2 cellular contexts compared by ENCODE assay signal in the genomic region with DNA sequence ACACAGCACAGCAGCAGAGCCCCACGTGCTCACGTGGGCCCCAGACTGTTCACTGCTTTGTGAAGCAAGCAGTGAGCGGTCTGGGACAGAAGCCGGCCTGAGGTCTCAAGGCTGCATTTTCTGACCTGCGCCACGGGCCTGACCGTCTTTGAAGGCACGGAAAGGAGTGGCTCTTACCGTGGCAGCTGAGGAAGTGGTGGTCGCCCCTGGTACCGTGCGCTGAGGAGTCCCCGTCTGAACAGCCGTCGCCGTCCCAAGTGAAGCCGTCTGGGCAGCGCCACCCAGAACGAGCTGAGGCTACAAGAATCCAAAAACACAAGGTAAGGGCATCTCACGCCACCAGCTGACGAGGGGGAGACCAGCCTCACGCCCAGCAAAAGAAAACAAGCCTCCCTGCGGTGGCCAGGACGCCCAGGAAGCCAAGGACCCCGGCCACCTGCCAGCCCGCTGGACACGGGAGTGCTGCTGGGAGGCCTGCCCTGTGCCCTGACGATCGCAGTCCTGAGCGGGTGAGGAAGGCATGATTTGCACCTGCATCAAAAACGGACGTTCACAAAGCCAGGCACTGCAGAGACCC.
A peak's percentile ranks its signal among the peaks of the same experiment; 100 is the strongest.
TF ChIP-seq lines count a peak whose summit lies in the region.

No MANE protein-coding gene starts in this region.

TF ChIP-seq in HepG2, 621 proteins besides CTCF, POLR2A, EP300 and RAD21:
- TF ChIP-seq ZNF335 (CRISPR knock-in tag; IDR thresholded peaks at IDR 0.05) (no peak), NONO (IDR thresholded peaks at IDR 0.05) (no peak), NONO (CRISPR knock-in tag; conservative IDR thresholded peaks at IDR 0.05) (no peak), ZNF382 (CRISPR knock-in tag; IDR thresholded peaks at IDR 0.05; ENCODE audit: borderline replicate concordance) (no peak), ZBTB38 (CRISPR knock-in tag; IDR thresholded peaks at IDR 0.05) (0 out of 2 replicates have a peak, but pooled peaks have one; percentile 39), AKAP8 (CRISPR knock-in tag; IDR thresholded peaks at IDR 0.05) (0 out of 2 replicates have a peak, but pooled peaks have one; percentile 11), HDAC6 (IDR thresholded peaks at IDR 0.05; ENCODE audit: low read depth, low read length) (no peak), BORCS8-MEF2B (CRISPR knock-in tag; IDR thresholded peaks at IDR 0.05) (0 out of 2 replicates have a peak, but pooled peaks have one; percentile 25), FOXO1 (CRISPR knock-in tag; IDR thresholded peaks at IDR 0.05) (0 out of 2 replicates have a peak, but pooled peaks have one; percentile 17), ZNF768 (CRISPR knock-in tag; IDR thresholded peaks at IDR 0.05) (peak; percentile 34; the same call in 1 of the 2 replicates), AGO2 (optimal IDR thresholded peaks at IDR 0.05; ENCODE audit: low read depth, low read length) (peak; percentile 78)
- TF ChIP-seq, protein P1, sequence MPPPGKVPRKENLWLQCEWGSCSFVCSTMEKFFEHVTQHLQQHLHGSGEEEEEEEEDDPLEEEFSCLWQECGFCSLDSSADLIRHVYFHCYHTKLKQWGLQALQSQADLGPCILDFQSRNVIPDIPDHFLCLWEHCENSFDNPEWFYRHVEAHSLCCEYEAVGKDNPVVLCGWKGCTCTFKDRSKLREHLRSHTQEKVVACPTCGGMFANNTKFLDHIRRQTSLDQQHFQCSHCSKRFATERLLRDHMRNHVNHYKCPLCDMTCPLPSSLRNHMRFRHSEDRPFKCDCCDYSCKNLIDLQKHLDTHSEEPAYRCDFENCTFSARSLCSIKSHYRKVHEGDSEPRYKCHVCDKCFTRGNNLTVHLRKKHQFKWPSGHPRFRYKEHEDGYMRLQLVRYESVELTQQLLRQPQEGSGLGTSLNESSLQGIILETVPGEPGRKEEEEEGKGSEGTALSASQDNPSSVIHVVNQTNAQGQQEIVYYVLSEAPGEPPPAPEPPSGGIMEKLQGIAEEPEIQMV (CRISPR knock-in tag; IDR thresholded peaks at IDR 0.05; ENCODE audit: low read depth) = no peak
- TF ChIP-seq, protein P2, sequence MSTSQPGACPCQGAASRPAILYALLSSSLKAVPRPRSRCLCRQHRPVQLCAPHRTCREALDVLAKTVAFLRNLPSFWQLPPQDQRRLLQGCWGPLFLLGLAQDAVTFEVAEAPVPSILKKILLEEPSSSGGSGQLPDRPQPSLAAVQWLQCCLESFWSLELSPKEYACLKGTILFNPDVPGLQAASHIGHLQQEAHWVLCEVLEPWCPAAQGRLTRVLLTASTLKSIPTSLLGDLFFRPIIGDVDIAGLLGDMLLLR (CRISPR knock-in tag; IDR thresholded peaks at IDR 0.05) = 0 out of 2 replicates have a peak, but pooled peaks have one; percentile 25

TF ChIP-seq in K562, 482 proteins besides CTCF, POLR2A, EP300 and RAD21:
- no peak for TF ChIP-seq ZFX (CRISPR knock-in tag; IDR thresholded peaks at IDR 0.05)
- TF ChIP-seq POLR2G (IDR thresholded peaks at IDR 0.05; ENCODE audit: low read depth, low read length) = 0 out of 2 replicates have a peak, but pooled peaks have one; percentile 26
